In genomic region chr1:91584309-91584708, GRCh38 we compare ENCODE assay signal across 13 cellular contexts.
DNase-seq lines count a peak whose midpoint lies in the region; ATAC-seq, FAIRE-seq and TF ChIP-seq lines count a peak whose summit lies in the region.
"Had no signal": no experiment of that assay in that cellular context is flagged by ENCODE, and none has a peak within 500 bp of the region (broad histone marks: within the 10 kb centered on the region; RNA-seq: fewer than 3 reads in every experiment).

No MANE protein-coding gene starts in this region.

- no peaks in the 10 kb centered on the region for H3K79me2 ChIP-seq in H1 (ENCODE audit: control insufficient read depth in 1 of 2, insufficient read depth in 2 of 2, low read length in 2 of 2)

- H2BK5ac ChIP-seq in H1 (ENCODE audit: low read depth, low read length): no peak overlapping the region

- TF ChIP-seq POLR2A in H1 (IDR thresholded peaks at IDR 0.05; ENCODE audit: control extremely low read depth in 1 of 2, low read depth in 2 of 2, low read length in 2 of 2): no peak
- no peak for TF ChIP-seq POLR2A in transverse colon (IDR thresholded peaks at IDR 0.05)

- H3K4me3 ChIP-seq in HEK293 (ENCODE audit: low read depth, low read length) (no peak overlapping the region), H1 (ENCODE audit: extremely low read depth in 1 of 4, insufficient read depth in 2 of 4, low read depth in 3 of 4, low read length in 4 of 4) (no peak overlapping the region), right cardiac atrium (ENCODE audit: low read length) (no peak overlapping the region), transverse colon (no peak overlapping the region)
- H3K4me3 ChIP-seq: HAP-1, PC-9 had no signal

- ATAC-seq in right cardiac atrium (no peak), HG03139 (IDR thresholded peaks at IDR 0.05; ENCODE audit: unreplicated experiment) (no peak)

- no peak overlapping the region for H3K4ac ChIP-seq in H1 (replicated peaks; ENCODE audit: insufficient read length, low read depth, low read length)

- TF ChIP-seq EP300 in H1 (IDR thresholded peaks at IDR 0.05; ENCODE audit: borderline replicate concordance in 1 of 2, low read depth in 2 of 2, low read length in 2 of 2) (no peak), transverse colon (IDR thresholded peaks at IDR 0.05; ENCODE audit: low read depth) (no peak)

- WGBS in H1 (ENCODE audit: extremely low coverage in 1 of 2, insufficient coverage in 1 of 2, insufficient read length in 1 of 2, insufficient replicate concordance in 2 of 2, low coverage in 1 of 2, low lambda C conversion rate in 2 of 2, missing lambda C conversion rate in 1 of 2), 2 experiments: 82% methylated on average over 4 of the region's 4 CpGs; no CpG with 5 or more reads in 1 of the 2 experiments
- WGBS in right cardiac atrium: 77% methylated on average over 4 of the region's 4 CpGs
- 91 to 93% methylated on average over 2 to 4 of the region's 4 CpGs for WGBS in transverse colon (ENCODE audit: low coverage in 1 of 2), 2 donors

- no peak for FAIRE-seq in H1 (lab: Jason Lieb, UNC)

- H3K4me2 ChIP-seq in H1 (ENCODE audit: insufficient read depth in 1 of 2, low read depth in 2 of 2, low read length in 2 of 2): no peak overlapping the region
- H3K4me2 ChIP-seq: PC-9 had no signal

- H3K23ac ChIP-seq in H1 (ENCODE audit: insufficient read length): no peak overlapping the region

- no peak overlapping the region for H3K56ac ChIP-seq in H1 (replicated peaks; ENCODE audit: insufficient read length, low read depth, low read length)

- H3K9me3 ChIP-seq in HEK293 (ENCODE audit: control insufficient read depth, insufficient read depth, low read depth, low read length): no peaks in the 10 kb centered on the region
- no peaks in the 10 kb centered on the region for H3K9me3 ChIP-seq in H1 (ENCODE audit: insufficient read depth in 2 of 2, low read depth in 1 of 2, low read length in 1 of 2)
- no peaks in the 10 kb centered on the region for H3K9me3 ChIP-seq in right cardiac atrium (ENCODE audit: control insufficient read depth, low read length)
- H3K9me3 ChIP-seq in transverse colon: no peaks in the 10 kb centered on the region
- H3K9me3 ChIP-seq: HAP-1 had no signal

- DNase-seq in H1 (ENCODE audit: low read depth in 1 of 2, low spot score in 2 of 2) (no peak), right cardiac atrium (no peak), transverse colon (no peak), COLO829 (ENCODE audit: low spot score) (no peak), MV-4-11 (lab: John Stamatoyannopoulos, UW) (no peak)
- DNase-seq: EL, NCI-H1436 treated with DMSO at 0.1 percent for 48 hours, NCI-H2029 treated with DMSO at 0.1 percent for 48 hours, NCI-H774, PC-9 had no signal

- H4K5ac ChIP-seq in H1 (ENCODE audit: insufficient read length, low read depth, low read length): no peak overlapping the region

- H3K27me3 ChIP-seq in H1 (replicated peaks in 1 of 4; ENCODE audit: control insufficient read depth in 3 of 4, extremely low read depth in 1 of 4, insufficient read depth in 3 of 4, low read length in 3 of 4) (no peaks in the 10 kb centered on the region), right cardiac atrium (ENCODE audit: control insufficient read depth, insufficient read depth) (no peaks in the 10 kb centered on the region), transverse colon (no peaks in the 10 kb centered on the region)

- H2BK20ac ChIP-seq in H1 (ENCODE audit: low read length): no peak overlapping the region

- intact Hi-C loops in right cardiac atrium (cut with DNase I): loop anchor here in 1 of 4 donors (10.0 kb wide), 1 partner anchor 110 kb away; no protein-coding TSS in a partner anchor
- intact Hi-C loops in transverse colon (cut with DNase I; ENCODE audit: low total_unique reads): no loop called here

- H4K91ac ChIP-seq in H1 (replicated peaks; ENCODE audit: insufficient read length, low read length): no peak overlapping the region

- H3K4me1 ChIP-seq in HEK293 (ENCODE audit: control insufficient read depth, insufficient read depth, low read length) (no peaks in the 10 kb centered on the region), H1 (replicated peaks in 1 of 4; ENCODE audit: control insufficient read depth in 3 of 4, insufficient read depth in 4 of 4, low read length in 3 of 4) (peaks cover 0 to under 1% (median 0%) of the 10 kb centered on the region in 4 experiments; a peak in 1 of 7 replicates), right cardiac atrium (ENCODE audit: control insufficient read depth, insufficient read depth, low read length) (peaks cover 4% of the 10 kb centered on the region), transverse colon (peaks cover 0 to 18% (median 10%) of the 10 kb centered on the region in 4 donors)
- H3K4me1 ChIP-seq: HAP-1 had no signal

- H2BK120ac ChIP-seq in H1 (replicated peaks; ENCODE audit: low read depth, low read length): no peak overlapping the region

- CTCF ChIA-PET in HEK293 (lab: Yijun Ruan, JAX) (interaction anchor here (0.7 kb wide), 1 partner anchor 11 kb away, joined by 3 read pairs; no protein-coding TSS in a partner anchor), H1 (lab: Charles Lee; ENCODE audit: partially characterized antibody) (interaction anchor here (1.3 to 1.5 kb wide), 2 partner anchors 15 to 23 kb away, joined by 3 to 4 read pairs; no protein-coding TSS in a partner anchor)

- no peaks in the 10 kb centered on the region for H3K36me3 ChIP-seq in HEK293 (ENCODE audit: control insufficient read depth in 2 of 2, insufficient read depth in 1 of 2, low read length in 2 of 2)
- H3K36me3 ChIP-seq in H1 (ENCODE audit: control insufficient read depth in 2 of 4, insufficient read depth in 4 of 4, low read length in 3 of 4): no peaks in the 10 kb centered on the region
- H3K36me3 ChIP-seq in transverse colon: no peaks in the 10 kb centered on the region
- H3K36me3 ChIP-seq: HAP-1 had no signal

- no peak for TF ChIP-seq RAD21 in H1 (IDR thresholded peaks at IDR 0.05 in 1 of 2, conservative IDR thresholded peaks at IDR 0.05 in 1 of 2; ENCODE audit: low read depth in 2 of 2, low read length in 2 of 2)

- in situ Hi-C loops in transverse colon (cut with MboI; ENCODE audit: low pct_ligation_motif_present in 1 of 4, low pct_unique_long_range_greater_than_20kb in 1 of 4, low sequenced_read_pairs in 3 of 4): no loop called here

- H3K14ac ChIP-seq in H1 (ENCODE audit: insufficient read length): no peak overlapping the region

- TF ChIP-seq CTCF in HEK293 (tag by site-specific recombination; IDR thresholded peaks at IDR 0.05): no peak
- TF ChIP-seq CTCF in H1 (IDR thresholded peaks at IDR 0.05; ENCODE audit: control extremely low read depth in 1 of 3, insufficient read depth in 1 of 3, low read depth in 1 of 3, low read length in 3 of 3): no peak
- TF ChIP-seq CTCF in transverse colon (IDR thresholded peaks at IDR 0.05): no peak

- no peaks in the 10 kb centered on the region for H4K20me1 ChIP-seq in H1 (replicated peaks in 1 of 2; ENCODE audit: control insufficient read depth in 1 of 2, insufficient read depth in 2 of 2, low read length in 2 of 2)

- no peak overlapping the region for H4K8ac ChIP-seq in H1 (ENCODE audit: extremely low read depth, insufficient read depth, low read length)

- H2BK15ac ChIP-seq in H1 (ENCODE audit: low read length): no peak overlapping the region

- H2AK5ac ChIP-seq in H1 (ENCODE audit: low read depth, low read length): no peak overlapping the region

- H3K23me2 ChIP-seq in H1 (ENCODE audit: low read depth, low read length): no peaks in the 10 kb centered on the region

- H2AFZ ChIP-seq in H1 (ENCODE audit: low read length): no peak overlapping the region
- H2AFZ ChIP-seq: PC-9 had no signal

- POLR2A ChIA-PET in HEK293 (lab: Yijun Ruan, JAX): no interaction called here
- POLR2A ChIA-PET in H1 (lab: Charles Lee; ENCODE audit: partially characterized antibody): no interaction called here

- no peak overlapping the region for H3K27ac ChIP-seq in HEK293 (ENCODE audit: extremely low read depth, low read depth, low read length)
- H3K27ac ChIP-seq in H1 (ENCODE audit: low read depth, low read length): no peak overlapping the region
- H3K27ac ChIP-seq in right cardiac atrium (ENCODE audit: low read length): peak overlapping the region; percentile 72
- peak overlapping the region in 3 of 4 donors; percentile 8 to 49 (median 14) for H3K27ac ChIP-seq in transverse colon
- H3K27ac ChIP-seq: PC-9 had no signal

- H3K79me1 ChIP-seq in H1 (ENCODE audit: low read depth, low read length): no peaks in the 10 kb centered on the region

- H2BK12ac ChIP-seq in H1 (ENCODE audit: low read depth, low read length): 0 out of 2 replicates have a peak overlapping the region, but pooled peaks have one; percentile 35

- H3K9ac ChIP-seq in H1 (replicated peaks in 1 of 4; ENCODE audit: extremely low read depth in 1 of 4, low read depth in 3 of 4, low read length in 3 of 4): no peak overlapping the region

- H3K18ac ChIP-seq in H1 (ENCODE audit: extremely low read depth, low read length): no peak overlapping the region

TF ChIP-seq in HEK293, 187 proteins besides CTCF, POLR2A, EP300 and RAD21:
- peak; percentile 77; the same call in 1 of the 2 replicates for TF ChIP-seq ZSCAN16 (tag by site-specific recombination; IDR thresholded peaks at IDR 0.05)
- no peak for TF ChIP-seq SP3 (tag by site-specific recombination; IDR thresholded peaks at IDR 0.05)

TF ChIP-seq in H1, 55 proteins besides CTCF, POLR2A, EP300 and RAD21 (continues in another document):
- no peak for TF ChIP-seq CEBPB (IDR thresholded peaks at IDR 0.05; ENCODE audit: low read depth, low read length)
- no peak for TF ChIP-seq SP4 (IDR thresholded peaks at IDR 0.05; ENCODE audit: low read length)
- TF ChIP-seq NANOG (IDR thresholded peaks at IDR 0.05; ENCODE audit: insufficient read depth, low read depth, low read length, poor library complexity, severe bottlenecking): no peak
- no peak for TF ChIP-seq GABPA (IDR thresholded peaks at IDR 0.05; ENCODE audit: borderline replicate concordance, insufficient read depth, low read length)
- TF ChIP-seq NRF1 (IDR thresholded peaks at IDR 0.05; ENCODE audit: low read depth, low read length): no peak

Comparison
In these comparisons a context has a peak if more than half of its experiments do, and no peak if none do; other contexts are left out.
1. H3K27ac ChIP-seq: peak in right cardiac atrium (single experiment) and transverse colon (3 of 4); none in HEK293 (single experiment) and H1 (single experiment).